ENCODE assay signal across 26 cellular contexts in genomic region chr5:133120156-133120750, GRCh38.
DNase-seq lines count a peak whose midpoint lies in the region; ATAC-seq and TF ChIP-seq lines count a peak whose summit lies in the region.
"Had no signal": no experiment of that assay in that cellular context is flagged by ENCODE, and none has a peak within 500 bp of the region (broad histone marks: within the 10 kb centered on the region; RNA-seq: fewer than 3 reads in every experiment).

No MANE protein-coding gene starts in this region.

- H3K9me3 ChIP-seq in HCT116 (ENCODE audit: control insufficient read depth in 1 of 2, insufficient read depth in 1 of 2, low read depth in 1 of 2, low read length in 2 of 2) (no peaks in the 10 kb centered on the region), neural progenitor cell (ENCODE audit: low read depth) (no peaks in the 10 kb centered on the region), neuronal stem cell (replicated peaks in 1 of 2; ENCODE audit: control insufficient read depth in 2 of 2, insufficient read depth in 1 of 2, low read depth in 1 of 2, low read length in 2 of 2) (no peaks in the 10 kb centered on the region)
- H3K9me3 ChIP-seq: heart right ventricle, lower lobe of right lung, stomach had no signal

- H4K20me1 ChIP-seq in HCT116 (ENCODE audit: insufficient read depth) (no peaks in the 10 kb centered on the region), neural progenitor cell (ENCODE audit: low read depth) (no peaks in the 10 kb centered on the region)

- H2BK5ac ChIP-seq in neuronal stem cell (ENCODE audit: low read length) = no peak overlapping the region

- H3K79me2 ChIP-seq in HCT116 (ENCODE audit: insufficient read depth, low read length) (no peaks in the 10 kb centered on the region), neural progenitor cell (ENCODE audit: low read depth) (no peaks in the 10 kb centered on the region)
- H3K79me2 ChIP-seq: parathyroid adenoma had no signal

- RAD21 ChIA-PET in HCT116 (lab: Charles Lee; ENCODE audit: low non-redundant PET in 1 of 2, low total read pairs in 2 of 2, uncharacterized antibody in 2 of 2, unreplicated experiment in 2 of 2) = interaction anchor here in 1 of 2 experiments (1.7 kb wide), 1 partner anchor 127 kb away, joined by 3 read pairs; no protein-coding TSS in a partner anchor

- no peak overlapping the region for H4K91ac ChIP-seq in neuronal stem cell (ENCODE audit: low read depth, low read length, poor library complexity)

- no peak overlapping the region for H3K18ac ChIP-seq in neuronal stem cell (ENCODE audit: low read length)

- 0 out of 2 replicates have a peak, but pooled peaks have one; percentile 22 for ATAC-seq in HCT116
- ATAC-seq in HG03342 (IDR thresholded peaks at IDR 0.05; ENCODE audit: unreplicated experiment) = no peak
- ATAC-seq: GM12878, lower lobe of right lung, right cardiac atrium had no signal

- H3K4me3 ChIP-seq in HCT116 (replicated peaks in 1 of 2; ENCODE audit: low read depth in 1 of 2, low read length in 2 of 2) (no peak overlapping the region), neural progenitor cell (no peak overlapping the region), neuronal stem cell (ENCODE audit: low read length in 2 of 2) (no peak overlapping the region)
- H3K4me3 ChIP-seq: GM12878, heart right ventricle, lower lobe of right lung, PC-9, stomach had no signal

- H3K4me2 ChIP-seq in HCT116 (ENCODE audit: low read length) (no peak overlapping the region), neural progenitor cell (no peak overlapping the region), neuronal stem cell (ENCODE audit: insufficient read depth, low read length, poor library complexity, severe bottlenecking) (no peak overlapping the region)
- H3K4me2 ChIP-seq: PC-9 had no signal

- intact Hi-C loops in HCT116 (cut with micrococcal nuclease) = no loop called here

- DNase-seq in Ammon's horn (ENCODE audit: low spot score) = peak; percentile 38
- DNase-seq in HCT116 (ENCODE audit: low read depth, low spot score) = no peak
- peak in 9 of 61 donors; percentile 17 to 69 (median 31) for DNase-seq in caudate nucleus (lab: John Stamatoyannopoulos, UW)
- DNase-seq in neural progenitor cell (ENCODE audit: low spot score) = no peak
- DNase-seq in neuronal stem cell (ENCODE audit: low spot score) = no peak
- no peak for DNase-seq in GM10266 (ENCODE audit: extremely low spot score)
- DNase-seq: activated CD4-positive, alpha-beta T cell treated with anti-CD3 and anti-CD28 coated beads for 4 hours; activated naive CD4-positive, alpha-beta T cell treated with Interleukin-2 at 50 U/mL for 16 hours; endodermal cell; foreskin fibroblast; heart right ventricle; Kasumi-1; lower lobe of right lung; NCI-H1417 treated with DMSO at 0.1 percent for 48 hours; NCI-H524 treated with DMSO at 0.1 percent for 48 hours; nephron progenitor cell; NK-92 treated with Interleukin-12 subunit alpha and Interleukin-12 subunit beta, amount 100 ng/mL, for 24 hours; right cardiac atrium; SHP77; stimulated activated CD4-positive, alpha-beta T cell treated with anti-CD3 and anti-CD28 coated beads, Interleukin-1b, Interleukin-23, amount 100 ng/mL, for 48 hours; stomach had no signal

- no peaks in the 10 kb centered on the region for H3K9me2 ChIP-seq in HCT116 (ENCODE audit: insufficient read depth)

- no peak overlapping the region for H3K14ac ChIP-seq in neuronal stem cell (ENCODE audit: low read length)

- H2BK15ac ChIP-seq in neuronal stem cell (ENCODE audit: low read length) = no peak overlapping the region

- H3K27ac ChIP-seq in HCT116 (ENCODE audit: low read depth, low read length) (no peak overlapping the region), caudate nucleus (ENCODE audit: low read depth, low read length) (peak overlapping the region; percentile 55), neural progenitor cell (no peak overlapping the region), neuronal stem cell (replicated peaks; ENCODE audit: low read length) (no peak overlapping the region)
- H3K27ac ChIP-seq: heart right ventricle, lower lobe of right lung, parathyroid adenoma, PC-9, stomach had no signal

- no peak overlapping the region for H2BK12ac ChIP-seq in neuronal stem cell (ENCODE audit: low read length)

- H3K79me1 ChIP-seq in neuronal stem cell (ENCODE audit: low read depth, low read length) = no peaks in the 10 kb centered on the region

- H3K4me1 Mint-ChIP-seq in neural progenitor cell = no peaks in the 10 kb centered on the region
- H3K4me1 Mint-ChIP-seq: endodermal cell had no signal

- H4K8ac ChIP-seq in neuronal stem cell (ENCODE audit: low read depth, low read length) = no peak overlapping the region

- POLR2A ChIA-PET in HCT116 (lab: Charles Lee) = no interaction called here

- no peak for TF ChIP-seq RAD21 in HCT116 (IDR thresholded peaks at IDR 0.05; ENCODE audit: low read depth)

- H3K27me3 ChIP-seq in HCT116 (ENCODE audit: insufficient read depth, low read length) = no peaks in the 10 kb centered on the region
- H3K27me3 ChIP-seq in neural progenitor cell = no peaks in the 10 kb centered on the region
- peaks cover 0 to 44% (median 0%) of the 10 kb centered on the region in 3 experiments for H3K27me3 ChIP-seq in neuronal stem cell (ENCODE audit: control insufficient read depth in 3 of 3, insufficient read depth in 3 of 3, low read depth in 1 of 3, low read length in 3 of 3)
- H3K27me3 ChIP-seq: heart right ventricle, stomach had no signal

- no peak overlapping the region for H2BK120ac ChIP-seq in neuronal stem cell (ENCODE audit: low read depth, low read length)

- H3K4me1 ChIP-seq in HCT116 (ENCODE audit: control insufficient read depth in 1 of 2, insufficient read depth in 2 of 2, low read length in 2 of 2) (no peaks in the 10 kb centered on the region), neural progenitor cell (no peaks in the 10 kb centered on the region), neuronal stem cell (ENCODE audit: control insufficient read depth in 2 of 2, insufficient read depth in 1 of 2, low read depth in 1 of 2, low read length in 2 of 2) (no peaks in the 10 kb centered on the region)
- H3K4me1 ChIP-seq: heart right ventricle, lower lobe of right lung, stomach had no signal

- no peaks in the 10 kb centered on the region for H3F3A ChIP-seq in neural progenitor cell (ENCODE audit: low read depth)

- CTCF ChIA-PET in HCT116 (lab: Charles Lee) = no interaction called here

- no peak overlapping the region for H3K23ac ChIP-seq in neuronal stem cell (ENCODE audit: low read depth, low read length, poor library complexity)

- H2AFZ ChIP-seq in HCT116 (ENCODE audit: low read depth, low read length, poor library complexity, severe bottlenecking) (no peak overlapping the region), neural progenitor cell (replicated peaks) (no peak overlapping the region), neuronal stem cell (ENCODE audit: low read length) (no peak overlapping the region)
- H2AFZ ChIP-seq: parathyroid adenoma, PC-9 had no signal

- no peak overlapping the region for H2AK5ac ChIP-seq in neuronal stem cell (ENCODE audit: low read depth, low read length)

- no peak for TF ChIP-seq POLR2A in HCT116 (IDR thresholded peaks at IDR 0.05; ENCODE audit: borderline replicate concordance, extremely low read depth, insufficient read depth, insufficient read length)

- H3K27ac Mint-ChIP-seq in neural progenitor cell = peak overlapping the region; percentile 9
- H3K27ac Mint-ChIP-seq: dendritic cell treated with granulocyte-macrophage colony-stimulating factor and Interleukin-4, amounts not matched to agents 40 ng/mL and 50 ng/mL, for 4 days; endodermal cell; nephron progenitor cell had no signal

- peaks cover 2% of the 10 kb centered on the region for H3K36me3 Mint-ChIP-seq in neural progenitor cell

- H3K27me3 Mint-ChIP-seq in neural progenitor cell (ENCODE audit: insufficient read depth, low read depth) = peaks cover 10% of the 10 kb centered on the region
- H3K27me3 Mint-ChIP-seq: dendritic cell treated with granulocyte-macrophage colony-stimulating factor and Interleukin-4, amounts not matched to agents 40 ng/mL and 50 ng/mL, for 4 days had no signal

- no peak overlapping the region for H3K4ac ChIP-seq in neuronal stem cell (ENCODE audit: low read length)

- no peak for TF ChIP-seq CTCF in HCT116 (IDR thresholded peaks at IDR 0.05 in 2 of 3, conservative IDR thresholded peaks at IDR 0.05 in 1 of 3; ENCODE audit: borderline replicate concordance in 1 of 3, insufficient read depth in 1 of 3, low read depth in 2 of 3, low read length in 2 of 3)
- no peak for TF ChIP-seq CTCF in neural progenitor cell (IDR thresholded peaks at IDR 0.05)
- TF ChIP-seq CTCF in GM10266 (IDR thresholded peaks at IDR 0.05; ENCODE audit: control insufficient read depth, insufficient read depth, low read depth, missing control alignments) = no peak

- no peak overlapping the region for H3K4me3 Mint-ChIP-seq in neural progenitor cell
- H3K4me3 Mint-ChIP-seq: dendritic cell treated with granulocyte-macrophage colony-stimulating factor and Interleukin-4, amounts not matched to agents 40 ng/mL and 50 ng/mL, for 4 days; endodermal cell; nephron progenitor cell had no signal

- no CpG with 5 or more reads among the region's 7 CpGs for WGBS in neuronal stem cell (ENCODE audit: extremely low coverage in 2 of 2, insufficient read length in 2 of 2, insufficient replicate concordance in 1 of 2), 2 donors

- no peaks in the 10 kb centered on the region for H3K9me3 Mint-ChIP-seq in neural progenitor cell
- H3K9me3 Mint-ChIP-seq: dendritic cell treated with granulocyte-macrophage colony-stimulating factor and Interleukin-4, amounts not matched to agents 40 ng/mL and 50 ng/mL, for 4 days; endodermal cell; nephron progenitor cell had no signal

- no peaks in the 10 kb centered on the region for H3K36me3 ChIP-seq in HCT116 (ENCODE audit: control insufficient read depth in 1 of 2, insufficient read depth in 2 of 2, low read length in 2 of 2)
- no peaks in the 10 kb centered on the region for H3K36me3 ChIP-seq in neural progenitor cell
- H3K36me3 ChIP-seq in neuronal stem cell (replicated peaks in 1 of 2; ENCODE audit: control insufficient read depth in 2 of 2, insufficient read depth in 2 of 2, low read length in 2 of 2) = no peaks in the 10 kb centered on the region
- H3K36me3 ChIP-seq: heart right ventricle, lower lobe of right lung, stomach had no signal

- BruUV-seq in HCT116 (replicated peaks; lab: Mats Ljungman, UMichigan) = no TSS peak

- H3K9ac ChIP-seq in HCT116 (ENCODE audit: low read length) = no peak overlapping the region
- H3K9ac ChIP-seq in neural progenitor cell = no peak overlapping the region
- H3K9ac ChIP-seq in neuronal stem cell (ENCODE audit: low read depth, low read length, poor library complexity) = no peak overlapping the region
- H3K9ac ChIP-seq: parathyroid adenoma had no signal

TF ChIP-seq in HCT116, 20 proteins besides CTCF, POLR2A, EP300 and RAD21:
- TF ChIP-seq SRF (IDR thresholded peaks at IDR 0.05; ENCODE audit: low read depth) = no peak
- no peak for TF ChIP-seq MAX (IDR thresholded peaks at IDR 0.05)
